ENCODE assay signal across 14 cellular contexts in genomic region chr1:77412069-77412793, GRCh38.
A peak's percentile ranks its signal among the peaks of the same experiment; 100 is the strongest.
DNase-seq lines count a peak whose midpoint lies in the region; ATAC-seq, FAIRE-seq and TF ChIP-seq lines count a peak whose summit lies in the region.
"Had no signal": no experiment of that assay in that cellular context is flagged by ENCODE, and none has a peak within 500 bp of the region (broad histone marks: within the 10 kb centered on the region; RNA-seq: fewer than 3 reads in every experiment).

No MANE protein-coding gene starts in this region.

- DNase-seq in activated naive CD8-positive, alpha-beta T cell treated with anti-CD3 and anti-CD28 coated beads, Interleukin-2, amount 50 U/mL, for 24 hours: no peak
- DNase-seq in PC-9: peak; percentile 2 to 92
- peak; percentile 55 to 62 for DNase-seq in fibroblast of lung (ENCODE audit: low read depth in 2 of 2)
- DNase-seq in urothelium cell line (ENCODE audit: low spot score): peak; percentile 71
- no peak for DNase-seq in NCI-H2029 (lab: John Stamatoyannopoulos, UW)
- no peak for DNase-seq in activated CD4-positive, alpha-beta T cell treated with anti-CD3 and anti-CD28 coated beads, Interleukin-2, amount 50 U/mL, for 48 hours
- DNase-seq: activated B cell treated with CpG ODN at 0.5 μM for 24 hours; NCI-H774; stimulated activated CD4-positive, alpha-beta T cell treated with anti-CD3 and anti-CD28 coated beads, Interleukin-15, amount 100 ng/mL, for 24 hours had no signal

- peaks cover 36% of the 10 kb centered on the region for H3K36me3 Mint-ChIP-seq in activated naive CD8-positive, alpha-beta T cell
- peaks cover 7% of the 10 kb centered on the region for H3K36me3 Mint-ChIP-seq in activated naive CD8-positive, alpha-beta T cell treated with anti-CD3 and anti-CD28 coated beads, Interleukin-2, amount 50 U/mL, for 24 hours (ENCODE audit: low read depth)

- H3K27ac Mint-ChIP-seq in activated naive CD8-positive, alpha-beta T cell: peak overlapping the region; percentile 10
- H3K27ac Mint-ChIP-seq in activated naive CD8-positive, alpha-beta T cell treated with anti-CD3 and anti-CD28 coated beads, Interleukin-2, amount 50 U/mL, for 24 hours: no peak overlapping the region
- H3K27ac Mint-ChIP-seq: activated B cell treated with CpG ODN at 0.5 μM for 24 hours had no signal

- H3K4me1 ChIP-seq in PC-9 (replicated peaks; ENCODE audit: insufficient read depth): peaks cover 30% of the 10 kb centered on the region
- peaks cover 4% of the 10 kb centered on the region for H3K4me1 ChIP-seq in fibroblast of lung (ENCODE audit: control insufficient read depth, extremely low read depth, insufficient read depth, low read length)

- H3K9me3 Mint-ChIP-seq in activated naive CD8-positive, alpha-beta T cell (ENCODE audit: low read depth): no peaks in the 10 kb centered on the region
- H3K9me3 Mint-ChIP-seq in activated naive CD8-positive, alpha-beta T cell treated with anti-CD3 and anti-CD28 coated beads, Interleukin-2, amount 50 U/mL, for 24 hours: peaks cover 5% of the 10 kb centered on the region

- no TSS peak for BruUV-seq in PC-9 (replicated peaks; lab: Mats Ljungman, UMichigan)

- H3K9ac ChIP-seq in fibroblast of lung (ENCODE audit: insufficient read depth, low read length): no peak overlapping the region

- intact Hi-C loops in PC-9 (cut with micrococcal nuclease; ENCODE audit: unreplicated experiment): loop anchor here (10.0 kb wide), 1 partner anchor 123 kb away; no protein-coding TSS in a partner anchor

- peaks cover 16% of the 10 kb centered on the region; the same call in 1 of the 2 replicates for H3F3A ChIP-seq in PC-9 (ENCODE audit: insufficient read depth, low read depth)

- ATAC-seq in activated naive CD8-positive, alpha-beta T cell treated with anti-CD3 and anti-CD28 coated beads, Interleukin-2, amount 50 U/mL, for 24 hours: no peak
- no peak for ATAC-seq in GM19452 (IDR thresholded peaks at IDR 0.05; ENCODE audit: unreplicated experiment)

- H3K4me2 ChIP-seq in PC-9 (peak overlapping the region; percentile 55), fibroblast of lung (ENCODE audit: extremely low read depth, insufficient read depth, low read length) (no peak overlapping the region)

- H3K27ac ChIP-seq in PC-9 (peak overlapping the region; percentile 46), fibroblast of lung (ENCODE audit: insufficient read depth, low read length) (no peak overlapping the region)
- H3K27ac ChIP-seq: thoracic aorta had no signal

- H3K9me3 ChIP-seq in PC-9 (ENCODE audit: insufficient read depth, low read depth): no peaks in the 10 kb centered on the region; the same call in 1 of the 2 replicates
- H3K9me3 ChIP-seq in fibroblast of lung (ENCODE audit: control insufficient read depth, insufficient read depth, low read depth, low read length): no peaks in the 10 kb centered on the region
- H3K9me3 ChIP-seq: thoracic aorta had no signal

- H3K36me3 ChIP-seq in PC-9 (ENCODE audit: low read depth) (no peaks in the 10 kb centered on the region), fibroblast of lung (ENCODE audit: control insufficient read depth, insufficient read depth, low read length) (no peaks in the 10 kb centered on the region)
- H3K36me3 ChIP-seq: thoracic aorta had no signal

- no peak overlapping the region for H3K4me3 ChIP-seq in PC-9
- H3K4me3 ChIP-seq in fibroblast of lung (replicated peaks in 1 of 4; ENCODE audit: control extremely low read depth in 1 of 4, insufficient read depth in 1 of 4, low read depth in 3 of 4, low read length in 4 of 4): no peak overlapping the region
- H3K4me3 ChIP-seq: thoracic aorta had no signal

- no peaks in the 10 kb centered on the region for H3K27me3 Mint-ChIP-seq in activated naive CD8-positive, alpha-beta T cell
- H3K27me3 Mint-ChIP-seq in activated naive CD8-positive, alpha-beta T cell treated with anti-CD3 and anti-CD28 coated beads, Interleukin-2, amount 50 U/mL, for 24 hours: no peaks in the 10 kb centered on the region
- H3K27me3 Mint-ChIP-seq: activated naive CD4-positive, alpha-beta T cell treated with anti-CD3 and anti-CD28 coated beads, Interleukin-2, amount 50 U/mL, for 24 hours had no signal

- peaks cover 19% of the 10 kb centered on the region for H3K4me1 Mint-ChIP-seq in activated naive CD8-positive, alpha-beta T cell (ENCODE audit: low read depth)
- H3K4me1 Mint-ChIP-seq in activated naive CD8-positive, alpha-beta T cell treated with anti-CD3 and anti-CD28 coated beads, Interleukin-2, amount 50 U/mL, for 24 hours: peaks cover 22% of the 10 kb centered on the region

- POLR2A ChIA-PET in PC-9 (lab: Charles Lee; ENCODE audit: unreplicated experiment): no interaction called here

- no peaks in the 10 kb centered on the region for H3K27me3 ChIP-seq in PC-9 (ENCODE audit: insufficient read depth, low read depth)
- H3K27me3 ChIP-seq in fibroblast of lung (ENCODE audit: control insufficient read depth, insufficient read depth, low read length): no peaks in the 10 kb centered on the region

- no peaks in the 10 kb centered on the region for H3K79me2 ChIP-seq in PC-9 (ENCODE audit: low read depth)
- no peaks in the 10 kb centered on the region for H3K79me2 ChIP-seq in fibroblast of lung (ENCODE audit: control insufficient read depth, insufficient read depth, low read length)

- H4K20me1 ChIP-seq in PC-9 (ENCODE audit: insufficient read depth) (no peaks in the 10 kb centered on the region), fibroblast of lung (ENCODE audit: control insufficient read depth, extremely low read depth, insufficient read depth, low read length) (no peaks in the 10 kb centered on the region)

- CTCF ChIA-PET in PC-9 (lab: Charles Lee): no interaction called here

- H2AFZ ChIP-seq in PC-9 (no peak overlapping the region), fibroblast of lung (ENCODE audit: low read length) (no peak overlapping the region)

- TF ChIP-seq CTCF in PC-9 (conservative IDR thresholded peaks at IDR 0.05) (no peak), fibroblast of lung (conservative IDR thresholded peaks at IDR 0.05 in 1 of 2, IDR thresholded peaks at IDR 0.05 in 1 of 2; ENCODE audit: low read depth in 1 of 2, low read length in 2 of 2) (no peak)

- H3K9me2 ChIP-seq in PC-9 (ENCODE audit: insufficient read depth): no peaks in the 10 kb centered on the region

- H3K4me3 Mint-ChIP-seq in activated naive CD8-positive, alpha-beta T cell: no peak overlapping the region
- H3K4me3 Mint-ChIP-seq in activated naive CD8-positive, alpha-beta T cell treated with anti-CD3 and anti-CD28 coated beads, Interleukin-2, amount 50 U/mL, for 24 hours: no peak overlapping the region
- H3K4me3 Mint-ChIP-seq: activated B cell treated with CpG ODN at 0.5 μM for 24 hours; activated naive CD4-positive, alpha-beta T cell treated with anti-CD3 and anti-CD28 coated beads, Interleukin-2, amount 50 U/mL, for 24 hours had no signal

- FAIRE-seq in urothelium cell line (lab: Jason Lieb, UNC): no peak
- FAIRE-seq: A204.1 had no signal

Comparison
In these comparisons a context has a peak if more than half of its experiments do, and no peak if none do; other contexts are left out.
1. DNase-seq: peak in PC-9 (2 of 2), fibroblast of lung (2 of 2) and urothelium cell line (single experiment); none in activated naive CD8-positive, alpha-beta T cell treated with anti-CD3 and anti-CD28 coated beads, Interleukin-2, amount 50 U/mL, for 24 hours (single experiment), NCI-H2029 (single experiment) and activated CD4-positive, alpha-beta T cell treated with anti-CD3 and anti-CD28 coated beads, Interleukin-2, amount 50 U/mL, for 48 hours (0 of 2).